Comparison of ENCODE assay signal across 26 cellular contexts in genomic region chr7:25407053-25407452, GRCh38.
"Had no signal": no experiment of that assay in that cellular context is flagged by ENCODE, and none has a peak within 500 bp of the region (broad histone marks: within the 10 kb centered on the region; RNA-seq: fewer than 3 reads in every experiment).

No MANE protein-coding gene starts in this region.

- DNase-seq: cerebellar nuclear complex; cortex of kidney; foreskin keratinocyte; heart right ventricle; hippocampal formation; left cardiac atrium; left lung; mesenchymal stem cell; mucosa of descending colon; naive B cell; right lobe of liver; small intestine; stimulated activated CD4-positive, alpha-beta T cell treated with anti-CD3 and anti-CD28 coated beads, Interleukin-12 subunit alpha, Interleukin-12 subunit beta, amount 100 ng/mL, for 4 hours; stimulated activated CD4-positive, alpha-beta T cell treated with anti-CD3 and anti-CD28 coated beads, Interleukin-1b, Interleukin-23, amount 100 ng/mL, for 48 hours; stimulated activated CD4-positive, alpha-beta T cell treated with anti-CD3 and anti-CD28 coated beads, Interleukin-4, amount 100 ng/mL, for 1 hour; stimulated activated CD8-positive, alpha-beta memory T cell treated with anti-CD3 and anti-CD28 coated beads, Interleukin-4, amount 100 ng/mL, for 48 hours; stimulated activated naive CD4-positive, alpha-beta T cell; transverse colon; upper lobe of right lung had no signal

- H3K36me3 ChIP-seq: gastroesophageal sphincter, heart right ventricle, left lung, right lobe of liver, suprapubic skin, transverse colon, upper lobe of right lung, vagina had no signal

- H3K4me1 ChIP-seq: foreskin keratinocyte, heart right ventricle, left lung, parathyroid adenoma, right lobe of liver, suprapubic skin, transverse colon, upper lobe of right lung had no signal

- H3K27me3 ChIP-seq: foreskin keratinocyte, gastroesophageal sphincter, heart right ventricle, left lung, right lobe of liver, transverse colon, upper lobe of right lung, vagina had no signal

- H3K27ac ChIP-seq: epithelial cell of prostate, foreskin keratinocyte, gastroesophageal sphincter, heart right ventricle, left lung, parathyroid adenoma, right lobe of liver, suprapubic skin, upper lobe of right lung, vagina had no signal

- H3K4me3 ChIP-seq: gastroesophageal sphincter, heart right ventricle, left lung, mucosa of descending colon, right lobe of liver, suprapubic skin, transverse colon, upper lobe of right lung, vagina had no signal

- H2AFZ ChIP-seq: parathyroid adenoma had no signal

- H3K9me3 ChIP-seq: gastroesophageal sphincter, heart right ventricle, left lung, mucosa of descending colon, right lobe of liver, suprapubic skin, transverse colon, upper lobe of right lung, vagina had no signal

- H3K79me2 ChIP-seq: parathyroid adenoma had no signal

- H3K9ac ChIP-seq: parathyroid adenoma had no signal

- ATAC-seq: esophagus mucosa; foreskin keratinocyte; gastroesophageal sphincter; heart right ventricle; left cardiac atrium; left lung; mucosa of descending colon; natural killer cell treated with Interleukin-12 subunit alpha and Interleukin-12 subunit beta and Interleukin-15 and Interleukin-18, amount 100 ng/mL, for 72 hours; right lobe of liver; upper lobe of right lung had no signal
